ENCODE assay signal across 10 cellular contexts in genomic region chr10:103491729-103492364, GRCh38. TPM values are rescaled to one million over a fixed set of nuclear protein-coding genes. Genes with fewer than 3 reads are reported as not detected.
DNase-seq lines count a peak whose midpoint lies in the region; TF ChIP-seq lines count a peak whose summit lies in the region.
"Had no signal": no experiment of that assay in that cellular context is flagged by ENCODE, and none has a peak within 500 bp of the region (broad histone marks: within the 10 kb centered on the region; RNA-seq: fewer than 3 reads in every experiment).

No MANE protein-coding gene starts in this region.

- no peak overlapping the region for H4K8ac ChIP-seq in neuronal stem cell (ENCODE audit: low read depth, low read length)

- no peaks in the 10 kb centered on the region for H3K9me3 Mint-ChIP-seq in activated CD4-positive, alpha-beta T cell treated with anti-CD3 and anti-CD28 coated beads, Interleukin-2, amount 10 ng/mL, durations not matched to agents 7 days and 5 days
- H3K9me3 Mint-ChIP-seq: activated naive CD4-positive, alpha-beta T cell treated with anti-CD3 and anti-CD28 coated beads, Interleukin-2, amount 10 ng/mL, durations not matched to agents 7 days and 5 days had no signal

- H3K36me3 ChIP-seq in neuronal stem cell (replicated peaks in 1 of 2; ENCODE audit: control insufficient read depth in 2 of 2, insufficient read depth in 2 of 2, low read length in 2 of 2) = no peaks in the 10 kb centered on the region

- H3K27ac ChIP-seq in dorsolateral prefrontal cortex = peak overlapping the region in 32 of 59 donors; percentile 10 to 89 (median 68)
- no peak overlapping the region for H3K27ac ChIP-seq in neuronal stem cell (replicated peaks; ENCODE audit: low read length)
- H3K27ac ChIP-seq in caudate nucleus (ENCODE audit: low read depth, low read length) = no peak overlapping the region

- CTCF ChIA-PET in activated CD4-positive, alpha-beta T cell treated with anti-CD3 and anti-CD28 coated beads, Interleukin-2, amount 10 ng/mL, durations not matched to agents 7 days and 5 days (lab: Charles Lee) = interaction anchor here (0.9 to 2.7 kb wide), 8 partner anchors 8 to 78 kb away, joined by 3 to 16 read pairs (median 4); no protein-coding TSS in a partner anchor

- POLR2A ChIA-PET in activated CD4-positive, alpha-beta T cell treated with anti-CD3 and anti-CD28 coated beads, Interleukin-2, amount 10 ng/mL, durations not matched to agents 7 days and 5 days (lab: Charles Lee) = interaction anchor here (0.5 kb wide), 1 partner anchor 1097 kb away, joined by 5 read pairs; no protein-coding TSS in a partner anchor

- no peak overlapping the region for H2BK12ac ChIP-seq in neuronal stem cell (ENCODE audit: low read length)

- WGBS in neuronal stem cell (ENCODE audit: extremely low coverage in 2 of 2, insufficient read length in 2 of 2, insufficient replicate concordance in 1 of 2), 2 donors = 100% methylated on average over 1 of the region's 7 CpGs; no CpG with 5 or more reads in 1 of the 2 donors

- peak; percentile 53 for DNase-seq in COLO829 (ENCODE audit: low spot score)
- peak; percentile 35 for DNase-seq in NCI-H146 treated with DMSO at 0.1 percent for 48 hours (lab: John Stamatoyannopoulos, UW; ENCODE audit: unreplicated experiment)
- no peak for DNase-seq in dorsolateral prefrontal cortex
- DNase-seq in neuronal stem cell (ENCODE audit: low spot score) = no peak
- no peak for DNase-seq in caudate nucleus (lab: John Stamatoyannopoulos, UW)
- no peak for DNase-seq in NCI-H446 treated with DMSO at 0.1 percent for 48 hours (lab: John Stamatoyannopoulos, UW)
- DNase-seq in putamen (ENCODE audit: low spot score) = no peak
- DNase-seq in activated CD4-positive, alpha-beta T cell treated with anti-CD3 and anti-CD28 coated beads, Interleukin-2, amount 10 ng/mL, durations not matched to agents 7 days and 5 days = no peak
- DNase-seq: activated naive CD4-positive, alpha-beta T cell treated with anti-CD3 and anti-CD28 coated beads, Interleukin-2, amount 10 ng/mL, durations not matched to agents 7 days and 5 days; NCI-H1092 had no signal

- H3K27me3 Mint-ChIP-seq in activated CD4-positive, alpha-beta T cell treated with anti-CD3 and anti-CD28 coated beads, Interleukin-2, amount 10 ng/mL, durations not matched to agents 7 days and 5 days = peaks cover 49% of the 10 kb centered on the region

- no peak overlapping the region for H3K14ac ChIP-seq in neuronal stem cell (ENCODE audit: low read length)

- no peak overlapping the region for H4K91ac ChIP-seq in neuronal stem cell (ENCODE audit: low read depth, low read length, poor library complexity)

- peaks cover 23% of the 10 kb centered on the region for H3K4me1 Mint-ChIP-seq in activated CD4-positive, alpha-beta T cell treated with anti-CD3 and anti-CD28 coated beads, Interleukin-2, amount 10 ng/mL, durations not matched to agents 7 days and 5 days

- no peak overlapping the region for H3K18ac ChIP-seq in neuronal stem cell (ENCODE audit: low read length)

- no peak overlapping the region for H3K23ac ChIP-seq in neuronal stem cell (ENCODE audit: low read depth, low read length, poor library complexity)

- TF ChIP-seq CTCF in dorsolateral prefrontal cortex (IDR thresholded peaks at IDR 0.05 in 54 of 56, conservative IDR thresholded peaks at IDR 0.05 in 2 of 56; ENCODE audit: low read depth in 1 of 56, partially characterized antibody in 56 of 56) = no peak

- H2BK5ac ChIP-seq in neuronal stem cell (ENCODE audit: low read length) = no peak overlapping the region

- no peak overlapping the region for H2AK5ac ChIP-seq in neuronal stem cell (ENCODE audit: low read depth, low read length)

- H3K36me3 Mint-ChIP-seq in activated CD4-positive, alpha-beta T cell treated with anti-CD3 and anti-CD28 coated beads, Interleukin-2, amount 10 ng/mL, durations not matched to agents 7 days and 5 days (ENCODE audit: low read depth) = no peaks in the 10 kb centered on the region
- H3K36me3 Mint-ChIP-seq: activated naive CD4-positive, alpha-beta T cell treated with anti-CD3 and anti-CD28 coated beads, Interleukin-2, amount 10 ng/mL, durations not matched to agents 7 days and 5 days had no signal

- H3K4me2 ChIP-seq in neuronal stem cell (ENCODE audit: insufficient read depth, low read length, poor library complexity, severe bottlenecking) = no peak overlapping the region

- no peak overlapping the region for H2BK15ac ChIP-seq in neuronal stem cell (ENCODE audit: low read length)

- no peak overlapping the region for H3K4me3 Mint-ChIP-seq in activated CD4-positive, alpha-beta T cell treated with anti-CD3 and anti-CD28 coated beads, Interleukin-2, amount 10 ng/mL, durations not matched to agents 7 days and 5 days

- H3K27me3 ChIP-seq in dorsolateral prefrontal cortex (peaks cover 0 to 14% (median 0%) of the 10 kb centered on the region in 45 donors), neuronal stem cell (ENCODE audit: control insufficient read depth in 3 of 3, insufficient read depth in 3 of 3, low read depth in 1 of 3, low read length in 3 of 3) (peaks cover 5 to 52% (median 25%) of the 10 kb centered on the region in 3 experiments)

- peak overlapping the region; percentile 11 for H2AFZ ChIP-seq in neuronal stem cell (ENCODE audit: low read length)

- H3K4ac ChIP-seq in neuronal stem cell (ENCODE audit: low read length) = no peak overlapping the region

- intact Hi-C loops in dorsolateral prefrontal cortex (cut with DNase I) = loop anchor here in 1 of 2 donors (5.0 kb wide), 1 partner anchor 65 kb away; no protein-coding TSS in a partner anchor

- no peak overlapping the region for H3K9ac ChIP-seq in neuronal stem cell (ENCODE audit: low read depth, low read length, poor library complexity)

- H3K79me1 ChIP-seq in neuronal stem cell (ENCODE audit: low read depth, low read length) = no peaks in the 10 kb centered on the region

- no peak overlapping the region for H3K27ac Mint-ChIP-seq in activated CD4-positive, alpha-beta T cell treated with anti-CD3 and anti-CD28 coated beads, Interleukin-2, amount 10 ng/mL, durations not matched to agents 7 days and 5 days
- H3K27ac Mint-ChIP-seq: activated naive CD4-positive, alpha-beta T cell treated with anti-CD3 and anti-CD28 coated beads, Interleukin-2, amount 10 ng/mL, durations not matched to agents 7 days and 5 days had no signal

- H2BK120ac ChIP-seq in neuronal stem cell (ENCODE audit: low read depth, low read length) = no peak overlapping the region

- peaks cover 10 to 15% of the 10 kb centered on the region in 2 donors for H3K4me1 ChIP-seq in neuronal stem cell (ENCODE audit: control insufficient read depth in 2 of 2, insufficient read depth in 1 of 2, low read depth in 1 of 2, low read length in 2 of 2)

- H3K4me3 ChIP-seq in dorsolateral prefrontal cortex (no peak overlapping the region), neuronal stem cell (ENCODE audit: low read length in 2 of 2) (no peak overlapping the region)

- H3K9me3 ChIP-seq in neuronal stem cell (replicated peaks in 1 of 2; ENCODE audit: control insufficient read depth in 2 of 2, insufficient read depth in 1 of 2, low read depth in 1 of 2, low read length in 2 of 2) = no peaks in the 10 kb centered on the region

RNA-seq across cellular contexts. Expression of gene NEURL1, which starts 1.7 kb away (rescaled TPM):
- total RNA-seq in dorsolateral prefrontal cortex = 100 to 1,000 TPM in 16 of 120 experiments, 10 to 100 TPM in 104; 27.2 to 125 (median 84.1) TPM
- polyA plus RNA-seq in neuronal stem cell (2013, experiment 1 of 2) = 1.4 TPM
- polyA plus RNA-seq in neuronal stem cell (2013, experiment 2 of 2) = 1.7 TPM
- total RNA-seq in activated CD4-positive, alpha-beta T cell treated with anti-CD3 and anti-CD28 coated beads, Interleukin-2, amount 10 ng/mL, durations not matched to agents 7 days and 5 days = 1 to 10 TPM; 1.1 to 1.6 TPM

RNA-seq across cellular contexts. Expression of gene CALHM3, which starts 12.8 kb away (rescaled TPM):
- under 1 TPM in 8 of 120 experiments, not detected in 112; 0.25 to 0.42 (median 0.33) TPM for total RNA-seq in dorsolateral prefrontal cortex
- polyA plus RNA-seq in neuronal stem cell (2013, experiment 1 of 2) = not detected
- polyA plus RNA-seq in neuronal stem cell (2013, experiment 2 of 2) = 0.01 TPM
- under 1 TPM in 1 of 2 experiments, not detected in 1; 0.17 TPM for total RNA-seq in activated CD4-positive, alpha-beta T cell treated with anti-CD3 and anti-CD28 coated beads, Interleukin-2, amount 10 ng/mL, durations not matched to agents 7 days and 5 days

RNA-seq across cellular contexts. Expression of gene CALHM1, which starts 33.1 kb away (rescaled TPM):
- total RNA-seq in dorsolateral prefrontal cortex = 1 to 10 TPM; 1.0 to 6.3 (median 3.0) TPM
- 0.06 TPM for polyA plus RNA-seq in neuronal stem cell (2013, experiment 1 of 2)
- 0.04 TPM for polyA plus RNA-seq in neuronal stem cell (2013, experiment 2 of 2)
- total RNA-seq in activated CD4-positive, alpha-beta T cell treated with anti-CD3 and anti-CD28 coated beads, Interleukin-2, amount 10 ng/mL, durations not matched to agents 7 days and 5 days = under 1 TPM; 0.12 to 0.21 TPM

RNA-seq across cellular contexts. Expression of gene CALHM2, which starts 39.7 kb away (rescaled TPM):
- 10 to 100 TPM in 97 of 120 experiments, 1 to 10 TPM in 23; 4.9 to 25.1 (median 12.7) TPM for total RNA-seq in dorsolateral prefrontal cortex
- polyA plus RNA-seq in neuronal stem cell (2013, experiment 1 of 2) = 6.0 TPM
- polyA plus RNA-seq in neuronal stem cell (2013, experiment 2 of 2) = 6.5 TPM
- total RNA-seq in activated CD4-positive, alpha-beta T cell treated with anti-CD3 and anti-CD28 coated beads, Interleukin-2, amount 10 ng/mL, durations not matched to agents 7 days and 5 days = 100 to 1,000 TPM in 1 of 2 experiments, 10 to 100 TPM in 1; 89.6 to 109 TPM

Comparison
In these comparisons a context has a peak if more than half of its experiments do, and no peak if none do; other contexts are left out.
1. DNase-seq: peak in COLO829 (single experiment) and NCI-H146 treated with DMSO at 0.1 percent for 48 hours (single experiment); none in dorsolateral prefrontal cortex (0 of 10), neuronal stem cell (single experiment), caudate nucleus (0 of 61), NCI-H446 treated with DMSO at 0.1 percent for 48 hours (single experiment), putamen (single experiment) and activated CD4-positive, alpha-beta T cell treated with anti-CD3 and anti-CD28 coated beads, Interleukin-2, amount 10 ng/mL, durations not matched to agents 7 days and 5 days (single experiment).
2. H3K27ac ChIP-seq: peak in dorsolateral prefrontal cortex (32 of 59); none in neuronal stem cell (single experiment) and caudate nucleus (single experiment).
3. RNA of gene NEURL1, which starts 1.7 kb away (total RNA-seq): 27.2 to 125 TPM in dorsolateral prefrontal cortex; 1.1 to 1.6 TPM in activated CD4-positive, alpha-beta T cell treated with anti-CD3 and anti-CD28 coated beads, Interleukin-2, amount 10 ng/mL, durations not matched to agents 7 days and 5 days; every median in the first group is over 10 times any median in the second.